9 cellular contexts compared by ENCODE assay signal in genomic region chr1:97849350-97850339, GRCh38.
DNase-seq lines count a peak whose midpoint lies in the region; ATAC-seq and TF ChIP-seq lines count a peak whose summit lies in the region.
"Had no signal": no experiment of that assay in that cellular context is flagged by ENCODE, and none has a peak within 500 bp of the region (broad histone marks: within the 10 kb centered on the region; RNA-seq: fewer than 3 reads in every experiment).

No MANE protein-coding gene starts in this region.

- TF ChIP-seq POLR2A in heart left ventricle (IDR thresholded peaks at IDR 0.05), result no peak
- no peak for TF ChIP-seq POLR2A in prostate gland (IDR thresholded peaks at IDR 0.05)

- peak; percentile 11 for DNase-seq in NCI-H146 (lab: John Stamatoyannopoulos, UW)
- DNase-seq in NCI-H146 treated with DMSO at 0.1 percent for 48 hours (lab: John Stamatoyannopoulos, UW; ENCODE audit: unreplicated experiment), result no peak
- DNase-seq in SIG-M5 treated with dmso at 0.1 percent for 504 hours (lab: John Stamatoyannopoulos, UW; ENCODE audit: unreplicated experiment), result peak; percentile 82
- DNase-seq in heart left ventricle, result no peak
- no peak for DNase-seq in prostate gland (ENCODE audit: low spot score)
- DNase-seq in stimulated activated CD4-positive, alpha-beta T cell treated with anti-CD3 and anti-CD28 coated beads, Interleukin-2, amount 100 ng/mL, for 24 hours, result no peak

- 39 to 58% (median 49%) methylated on average over 4 of the region's 4 CpGs for WGBS in heart left ventricle, 4 donors
- WGBS in prostate gland, result 32% methylated on average over 4 of the region's 4 CpGs

- H3K27me3 ChIP-seq in heart left ventricle (no peaks in the 10 kb centered on the region), prostate gland (replicated peaks; ENCODE audit: insufficient read depth) (no peaks in the 10 kb centered on the region)

- H3K36me3 ChIP-seq in heart left ventricle (peaks cover 0 to 6% (median 0%) of the 10 kb centered on the region in 9 donors), prostate gland (no peaks in the 10 kb centered on the region)

- peaks cover 0 to 35% (median 9%) of the 10 kb centered on the region in 12 donors for H3K4me1 ChIP-seq in heart left ventricle
- no peaks in the 10 kb centered on the region for H3K4me1 ChIP-seq in prostate gland (replicated peaks)

- ATAC-seq in HG02981 (IDR thresholded peaks at IDR 0.05; ENCODE audit: unreplicated experiment), result peak; percentile 43
- ATAC-seq in heart left ventricle, result peak in 3 of 4 donors; percentile 52 to 91 (median 52)
- ATAC-seq in HG03095 (IDR thresholded peaks at IDR 0.05; ENCODE audit: unreplicated experiment), result no peak

- H3K4me3 ChIP-seq in heart left ventricle (peak overlapping the region in 1 of 12 donors; percentile 4), prostate gland (no peak overlapping the region)

- intact Hi-C loops in heart left ventricle (cut with DNase I) (loop anchor here in 1 of 10 donors (5.0 kb wide), 1 partner anchor 73 kb away; the partner anchor contains the start of gene DPYD), prostate gland (cut with DNase I) (no loop called here)

- no peak for TF ChIP-seq CTCF in heart left ventricle (IDR thresholded peaks at IDR 0.05)
- no peak for TF ChIP-seq CTCF in prostate gland (IDR thresholded peaks at IDR 0.05)

- H3K9me3 ChIP-seq in heart left ventricle (peaks cover 0 to 7% (median 0%) of the 10 kb centered on the region in 12 donors), prostate gland (no peaks in the 10 kb centered on the region)

- peak overlapping the region in 2 of 12 donors; percentile 33 to 75 for H3K27ac ChIP-seq in heart left ventricle
- no peak overlapping the region for H3K27ac ChIP-seq in prostate gland
- H3K27ac ChIP-seq: C4-2B had no signal

Comparison
In these comparisons a context has a peak if more than half of its experiments do, and no peak if none do; other contexts are left out.
1. DNase-seq: peak in NCI-H146 (single experiment) and SIG-M5 treated with dmso at 0.1 percent for 504 hours (single experiment); none in NCI-H146 treated with DMSO at 0.1 percent for 48 hours (single experiment), heart left ventricle (0 of 5), prostate gland (single experiment) and stimulated activated CD4-positive, alpha-beta T cell treated with anti-CD3 and anti-CD28 coated beads, Interleukin-2, amount 100 ng/mL, for 24 hours (0 of 2).